2 cellular contexts compared by ENCODE assay signal in genomic region chr15:31373096-31373865, GRCh38.
TF ChIP-seq lines count a peak whose summit lies in the region.

No MANE protein-coding gene starts in this region.

TF ChIP-seq in IMR-90, 13 proteins besides CTCF, POLR2A, EP300 and RAD21:
- TF ChIP-seq RCOR1 (IDR thresholded peaks at IDR 0.05; ENCODE audit: insufficient replicate concordance, low read length) = no peak
- no peak for TF ChIP-seq CEBPB (IDR thresholded peaks at IDR 0.05; ENCODE audit: low read depth, low read length)
- no peak for TF ChIP-seq SMC3 (IDR thresholded peaks at IDR 0.05; ENCODE audit: low read depth, low read length)
- TF ChIP-seq MAZ (IDR thresholded peaks at IDR 0.05; ENCODE audit: borderline replicate concordance, low read depth, low read length) = no peak
- no peak for TF ChIP-seq FOS (IDR thresholded peaks at IDR 0.05; ENCODE audit: low read depth, low read length)
- TF ChIP-seq MXI1 (IDR thresholded peaks at IDR 0.05; ENCODE audit: borderline replicate concordance, low read depth, low read length) = no peak
- TF ChIP-seq ELK1 (IDR thresholded peaks at IDR 0.05; ENCODE audit: borderline replicate concordance, low read depth, low read length) = no peak
- TF ChIP-seq CHD1 (IDR thresholded peaks at IDR 0.05; ENCODE audit: low read depth, low read length) = no peak
- no peak for TF ChIP-seq MAFK (IDR thresholded peaks at IDR 0.05; ENCODE audit: low read depth, low read length)
- TF ChIP-seq NFE2L2 (IDR thresholded peaks at IDR 0.05; ENCODE audit: low read depth, low read length) = no peak
- TF ChIP-seq BHLHE40 (IDR thresholded peaks at IDR 0.05; ENCODE audit: low read depth, low read length) = no peak
- no peak for TF ChIP-seq RFX5 (IDR thresholded peaks at IDR 0.05; ENCODE audit: low read depth, low read length)
- TF ChIP-seq USF2 (IDR thresholded peaks at IDR 0.05; ENCODE audit: low read depth, low read length) = no peak

TF ChIP-seq in GM12878, 131 proteins besides CTCF, POLR2A, EP300 and RAD21:
- TF ChIP-seq SMARCA5 (IDR thresholded peaks at IDR 0.05) (no peak), POLR2AphosphoS5 (IDR thresholded peaks at IDR 0.05; ENCODE audit: low read length) (no peak), TCF3 (IDR thresholded peaks at IDR 0.05; ENCODE audit: borderline replicate concordance, insufficient read depth, low read depth, low read length) (no peak), MEF2B (IDR thresholded peaks at IDR 0.05; ENCODE audit: partially characterized antibody, poor library complexity, severe bottlenecking) (no peak), STAT1 (conservative IDR thresholded peaks at IDR 0.05) (no peak), GABPA (IDR thresholded peaks at IDR 0.05; ENCODE audit: low read depth) (no peak), MTA3 (IDR thresholded peaks at IDR 0.05; ENCODE audit: borderline replicate concordance, low read length) (no peak), ATF7 (IDR thresholded peaks at IDR 0.05; ENCODE audit: low read depth) (no peak), HCFC1 (IDR thresholded peaks at IDR 0.05; ENCODE audit: low read length) (no peak), ZNF207 (IDR thresholded peaks at IDR 0.05; ENCODE audit: borderline replicate concordance) (no peak), SPI1 (IDR thresholded peaks at IDR 0.05; ENCODE audit: borderline replicate concordance, insufficient read depth, low read depth, low read length) (no peak), RB1 (IDR thresholded peaks at IDR 0.05; ENCODE audit: borderline replicate concordance) (no peak), EZH2 (IDR thresholded peaks at IDR 0.05; ENCODE audit: borderline replicate concordance, control insufficient read depth, low read depth, low read length) (no peak), SMC3 (IDR thresholded peaks at IDR 0.05; ENCODE audit: borderline replicate concordance, low read length) (no peak)
- TF ChIP-seq, protein P1, sequence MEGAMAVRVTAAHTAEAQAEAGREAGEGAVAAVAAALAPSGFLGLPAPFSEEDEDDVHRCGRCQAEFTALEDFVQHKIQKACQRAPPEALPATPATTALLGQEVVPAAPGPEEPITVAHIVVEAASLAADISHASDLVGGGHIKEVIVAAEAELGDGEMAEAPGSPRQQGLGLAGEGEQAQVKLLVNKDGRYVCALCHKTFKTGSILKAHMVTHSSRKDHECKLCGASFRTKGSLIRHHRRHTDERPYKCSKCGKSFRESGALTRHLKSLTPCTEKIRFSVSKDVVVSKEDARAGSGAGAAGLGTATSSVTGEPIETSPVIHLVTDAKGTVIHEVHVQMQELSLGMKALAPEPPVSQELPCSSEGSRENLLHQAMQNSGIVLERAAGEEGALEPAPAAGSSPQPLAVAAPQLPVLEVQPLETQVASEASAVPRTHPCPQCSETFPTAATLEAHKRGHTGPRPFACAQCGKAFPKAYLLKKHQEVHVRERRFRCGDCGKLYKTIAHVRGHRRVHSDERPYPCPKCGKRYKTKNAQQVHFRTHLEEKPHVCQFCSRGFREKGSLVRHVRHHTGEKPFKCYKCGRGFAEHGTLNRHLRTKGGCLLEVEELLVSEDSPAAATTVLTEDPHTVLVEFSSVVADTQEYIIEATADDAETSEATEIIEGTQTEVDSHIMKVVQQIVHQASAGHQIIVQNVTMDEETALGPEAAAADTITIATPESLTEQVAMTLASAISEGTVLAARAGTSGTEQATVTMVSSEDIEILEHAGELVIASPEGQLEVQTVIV (IDR thresholded peaks at IDR 0.05; ENCODE audit: borderline replicate concordance, partially characterized antibody) = no peak
- TF ChIP-seq, protein P2, sequence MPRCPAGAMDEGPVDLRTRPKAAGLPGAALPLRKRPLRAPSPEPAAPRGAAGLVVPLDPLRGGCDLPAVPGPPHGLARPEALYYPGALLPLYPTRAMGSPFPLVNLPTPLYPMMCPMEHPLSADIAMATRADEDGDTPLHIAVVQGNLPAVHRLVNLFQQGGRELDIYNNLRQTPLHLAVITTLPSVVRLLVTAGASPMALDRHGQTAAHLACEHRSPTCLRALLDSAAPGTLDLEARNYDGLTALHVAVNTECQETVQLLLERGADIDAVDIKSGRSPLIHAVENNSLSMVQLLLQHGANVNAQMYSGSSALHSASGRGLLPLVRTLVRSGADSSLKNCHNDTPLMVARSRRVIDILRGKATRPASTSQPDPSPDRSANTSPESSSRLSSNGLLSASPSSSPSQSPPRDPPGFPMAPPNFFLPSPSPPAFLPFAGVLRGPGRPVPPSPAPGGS (IDR thresholded peaks at IDR 0.05; ENCODE audit: borderline replicate concordance, insufficient read depth, low read depth, low read length, poor library complexity, severe bottlenecking) = no peak
TF ChIP-seq in GM12878: peak in this region for 0.
